In genomic region chr10:87504667-87505365, GRCh38 we compare ENCODE assay signal across 8 cellular contexts. TPM values are rescaled to one million over a fixed set of nuclear protein-coding genes. Genes with fewer than 3 reads are reported as not detected.
DNase-seq lines count a peak whose midpoint lies in the region; ATAC-seq and TF ChIP-seq lines count a peak whose summit lies in the region.

MINPP1 (plus strand) TSS chr10:87504893; CDS start chr10:87504916, 23 bp downstream.

- peak within 1 kb of the TSS; percentile 98 for H3K4me3 ChIP-seq in Caco-2 (ENCODE audit: low read depth, low read length)
- peak within 1 kb of the TSS; percentile 73 for H3K4me3 ChIP-seq in OCI-LY1 (ENCODE audit: low read depth, low read length, poor library complexity, severe bottlenecking)

- POLR2A ChIA-PET in Caco-2 (lab: Charles Lee), result no interaction called here

- intact Hi-C loops in Caco-2 (cut with micrococcal nuclease; ENCODE audit: unreplicated experiment), result loop anchor here (5.0 kb wide), 1 partner anchor 163 kb away; no protein-coding TSS in a partner anchor

- CTCF ChIA-PET in Caco-2 (lab: Charles Lee), result interaction anchor here (1.1 kb wide), 1 partner anchor 163 kb away, joined by 4 read pairs; no protein-coding TSS in a partner anchor

- peak within 1 kb of the TSS; percentile 63 for H3K27ac Mint-ChIP-seq in Caco-2 (ENCODE audit: unreplicated experiment)

- no peaks in the 10 kb centered on the region for H3K9me3 Mint-ChIP-seq in Caco-2 (ENCODE audit: unreplicated experiment)

- DNase-seq in Caco-2 (peak; percentile 88 to 89), HK-2 (ENCODE audit: unreplicated experiment) (peak; percentile 94), activated T-cell treated with anti-CD3 and anti-CD28 coated beads for 24 hours (ENCODE audit: low read depth) (peak; percentile 80), epidermal melanocyte (ENCODE audit: insufficient read length, low spot score) (peak; percentile 86), midbrain (lab: John Stamatoyannopoulos, UW) (peak; percentile 81)
- DNase-seq in stimulated activated CD8-positive, alpha-beta memory T cell treated with anti-CD3 and anti-CD28 coated beads, Interleukin-4, amount 100 ng/mL, for 1 hour (ENCODE audit: low read depth in 2 of 2, low spot score in 1 of 2), result peak; percentile 14 to 40

- peak within 1 kb of the TSS; percentile 93 for H3K4me3 Mint-ChIP-seq in Caco-2 (ENCODE audit: unreplicated experiment)

- H3K9me3 ChIP-seq in Caco-2, result no peaks in the 10 kb centered on the region
- no peaks in the 10 kb centered on the region for H3K9me3 ChIP-seq in OCI-LY1 (ENCODE audit: low read length)

- no peaks in the 10 kb centered on the region for H3K27me3 Mint-ChIP-seq in Caco-2 (ENCODE audit: insufficient read depth, unreplicated experiment)

- H3K4me1 ChIP-seq in Caco-2, result peaks cover 31% of the 10 kb centered on the region
- H3K4me1 ChIP-seq in OCI-LY1 (ENCODE audit: insufficient read depth, low read length, severe bottlenecking), result peaks cover 34% of the 10 kb centered on the region

- H3F3A ChIP-seq in OCI-LY1 (ENCODE audit: insufficient read depth, low read length), result 0 out of 2 replicates have a peak, but pooled peaks cover 2% of the 10 kb centered on the region

- H4K20me1 ChIP-seq in OCI-LY1 (ENCODE audit: insufficient read depth, low read length), result no peaks in the 10 kb centered on the region

- no peaks in the 10 kb centered on the region for H3K79me2 ChIP-seq in OCI-LY1 (ENCODE audit: insufficient read depth, low read length)

- peak within 1 kb of the TSS; percentile 80 for H3K4me2 ChIP-seq in OCI-LY1 (ENCODE audit: low read length)

- TF ChIP-seq CTCF in Caco-2 (IDR thresholded peaks at IDR 0.05; ENCODE audit: insufficient read depth in 1 of 2, low read depth in 1 of 2, low read length in 1 of 2, severe bottlenecking in 1 of 2, unreplicated experiment in 1 of 2) (no peak), OCI-LY1 (IDR thresholded peaks at IDR 0.05; ENCODE audit: low read length) (no peak)

- no peaks in the 10 kb centered on the region for H3K36me3 ChIP-seq in Caco-2 (ENCODE audit: control insufficient read depth, insufficient read depth, low read length)
- H3K36me3 ChIP-seq in OCI-LY1 (ENCODE audit: insufficient read depth, low read length), result 0 out of 2 replicates have a peak, but pooled peaks cover 5% of the 10 kb centered on the region

- H3K9ac ChIP-seq in OCI-LY1 (ENCODE audit: low read length), result peak within 1 kb of the TSS; percentile 64

- peak within 1 kb of the TSS; percentile 86; the same call in 1 of the 2 replicates for H2AFZ ChIP-seq in OCI-LY1 (ENCODE audit: low read length)

- ATAC-seq in GM19455 (IDR thresholded peaks at IDR 0.05; ENCODE audit: unreplicated experiment), result peak; percentile 86

- H3K27me3 ChIP-seq in Caco-2 (replicated peaks; ENCODE audit: control insufficient read depth, insufficient read depth, low read length), result no peaks in the 10 kb centered on the region
- H3K27me3 ChIP-seq in OCI-LY1 (ENCODE audit: insufficient read depth, low read length), result no peaks in the 10 kb centered on the region

- H3K9me2 ChIP-seq in OCI-LY1 (ENCODE audit: low read depth, low read length), result no peaks in the 10 kb centered on the region

- peaks cover 18% of the 10 kb centered on the region for H3K4me1 Mint-ChIP-seq in Caco-2 (ENCODE audit: low read depth, unreplicated experiment)

- BruUV-seq in Caco-2 (replicated peaks; lab: Mats Ljungman, UMichigan), result no TSS peak

- no peak within 1 kb of the TSS for H3K27ac ChIP-seq in OCI-LY1 (ENCODE audit: low read depth, low read length, poor library complexity, severe bottlenecking)

- peaks cover 13% of the 10 kb centered on the region for H3K36me3 Mint-ChIP-seq in Caco-2 (ENCODE audit: insufficient read depth, unreplicated experiment)

RNA-seq across cellular contexts. Expression of gene MINPP1, which starts in this region (rescaled TPM):
- total RNA-seq in Caco-2 (2022), result 24.8 and 26.6 TPM in 2 replicates

Comparison
In these comparisons a context has a peak if more than half of its experiments do, and no peak if none do; other contexts are left out.
1. DNase-seq: peak in every context shown above with its lines; median percentile 94 in HK-2; 88 in Caco-2; 86 in epidermal melanocyte; 81 in midbrain; 80 in activated T-cell treated with anti-CD3 and anti-CD28 coated beads for 24 hours; 27 in stimulated activated CD8-positive, alpha-beta memory T cell treated with anti-CD3 and anti-CD28 coated beads, Interleukin-4, amount 100 ng/mL, for 1 hour.